22 cellular contexts compared by ENCODE assay signal in genomic region chr4:152531479-152531878, GRCh38. TPM values are rescaled to one million over a fixed set of nuclear protein-coding genes. Genes with fewer than 3 reads are reported as not detected.
DNase-seq lines count a peak whose midpoint lies in the region; ATAC-seq, FAIRE-seq and TF ChIP-seq lines count a peak whose summit lies in the region.
"Had no signal": no experiment of that assay in that cellular context is flagged by ENCODE, and none has a peak within 500 bp of the region (broad histone marks: within the 10 kb centered on the region; RNA-seq: fewer than 3 reads in every experiment).

No MANE protein-coding gene starts in this region.

- SMC1A ChIA-PET in GM12878 (lab: Charles Lee; ENCODE audit: uncharacterized antibody, unreplicated experiment) = interaction anchor here (1.0 to 12.6 kb wide), 13 partner anchors 8 to 199 kb away, joined by 3 to 231 read pairs (median 13); no protein-coding TSS in a partner anchor

- H3K79me2 ChIP-seq in DND-41 (ENCODE audit: insufficient read depth, low read length) = peaks cover 94% of the 10 kb centered on the region
- peaks cover 90% of the 10 kb centered on the region for H3K79me2 ChIP-seq in Loucy (ENCODE audit: insufficient read depth, low read length)
- H3K79me2 ChIP-seq in GM12878 (ENCODE audit: control insufficient read depth, insufficient read depth, low read length) = peaks cover 96% of the 10 kb centered on the region

- peak overlapping the region; percentile 50 for H3K27ac Mint-ChIP-seq in stimulated activated effector memory CD8-positive, alpha-beta T cell treated with anti-CD3 and anti-CD28 coated beads, Interleukin-12 subunit alpha, Interleukin-12 subunit beta, amount 100 ng/mL, for 72 hours
- H3K27ac Mint-ChIP-seq: activated CD4-positive, alpha-beta T cell treated with anti-CD3 and anti-CD28 coated beads, Interleukin-2, amount 10 ng/mL, durations not matched to agents 7 days and 5 days; brain had no signal

- H3K4me3 ChIP-seq in DND-41 (ENCODE audit: low read depth in 1 of 2, low read length in 2 of 2) (no peak overlapping the region), Loucy (ENCODE audit: low read length, poor library complexity, severe bottlenecking) (peak overlapping the region; percentile 82), GM12878 (peak overlapping the region; percentile 92), ovary (no peak overlapping the region)
- H3K4me3 ChIP-seq: MG63, thyroid gland had no signal

- H3K27ac ChIP-seq in DND-41 (ENCODE audit: low read length) (no peak overlapping the region), GM12878 (ENCODE audit: control insufficient read depth, insufficient read depth) (peak overlapping the region; percentile 35), ovary (no peak overlapping the region)
- H3K27ac ChIP-seq: C4-2B, thyroid gland had no signal

- H3K4me3 Mint-ChIP-seq in stimulated activated effector memory CD8-positive, alpha-beta T cell treated with anti-CD3 and anti-CD28 coated beads, Interleukin-12 subunit alpha, Interleukin-12 subunit beta, amount 100 ng/mL, for 72 hours = no peak overlapping the region
- H3K4me3 Mint-ChIP-seq: activated CD4-positive, alpha-beta T cell treated with anti-CD3 and anti-CD28 coated beads, Interleukin-2, amount 10 ng/mL, durations not matched to agents 7 days and 5 days had no signal

- H3K4me1 Mint-ChIP-seq in stimulated activated effector memory CD8-positive, alpha-beta T cell treated with anti-CD3 and anti-CD28 coated beads, Interleukin-12 subunit alpha, Interleukin-12 subunit beta, amount 100 ng/mL, for 72 hours = peaks cover 43% of the 10 kb centered on the region

- peaks cover 8% of the 10 kb centered on the region for H3K36me3 ChIP-seq in DND-41 (ENCODE audit: insufficient read depth, low read length)
- H3K36me3 ChIP-seq in Loucy (ENCODE audit: insufficient read depth, low read length) = no peaks in the 10 kb centered on the region
- H3K36me3 ChIP-seq in GM12878 (ENCODE audit: control insufficient read depth in 2 of 2, insufficient read depth in 2 of 2, low read length in 1 of 2) = peaks cover 0 to 12% of the 10 kb centered on the region in 2 experiments; a peak in 2 of 4 replicates
- no peaks in the 10 kb centered on the region for H3K36me3 ChIP-seq in ovary
- H3K36me3 ChIP-seq: MG63, thyroid gland had no signal

- CTCF ChIA-PET in GM12878 (lab: Yijun Ruan, JAX) = interaction anchor here (0.7 to 11.6 kb wide), 12 partner anchors 8 to 815 kb away, joined by 3 to 146 read pairs (median 6); no protein-coding TSS in a partner anchor

- intact Hi-C loops in GM12878 (cut with micrococcal nuclease; ENCODE audit: unreplicated experiment) = no loop called here
- intact Hi-C loops in ovary (cut with DNase I) = no loop called here

- TF ChIP-seq EP300 in GM12878 (IDR thresholded peaks at IDR 0.05; ENCODE audit: borderline replicate concordance in 1 of 2, control insufficient read depth in 1 of 2, low read depth in 2 of 2, low read length in 2 of 2) = peak; percentile 43 to 48; a peak in 1 of 4 replicates
- no peak for TF ChIP-seq EP300 in ovary (IDR thresholded peaks at IDR 0.05)

- RAD21 ChIA-PET in GM12878 (lab: Charles Lee; ENCODE audit: unreplicated experiment) = interaction anchor here (0.7 to 11.7 kb wide), 15 partner anchors 9 to 168 kb away, joined by 3 to 224 read pairs (median 6); no protein-coding TSS in a partner anchor

- no peaks in the 10 kb centered on the region for H3F3A ChIP-seq in Loucy (ENCODE audit: low read depth)

- TF ChIP-seq RAD21 in GM12878 (IDR thresholded peaks at IDR 0.05; ENCODE audit: insufficient read depth, low read depth, low read length) = no peak

- no peak overlapping the region for H2AFZ ChIP-seq in DND-41 (ENCODE audit: low read depth, low read length)
- H2AFZ ChIP-seq in Loucy (ENCODE audit: low read length) = no peak overlapping the region
- no peak overlapping the region for H2AFZ ChIP-seq in GM12878 (ENCODE audit: control insufficient read depth, low read depth, low read length)

- WGBS in GM12878 (ENCODE audit: insufficient coverage, insufficient replicate concordance, low lambda C conversion rate, missing lambda C conversion rate) = 31% methylated on average over 3 of the region's 3 CpGs
- WGBS in ovary, 3 donors = 75 to 82% (median 80%) methylated on average over 3 of the region's 3 CpGs

- ATAC-seq in DND-41 (ENCODE audit: insufficient read depth, low read depth) (no peak), GM12878 (no peak)
- ATAC-seq in stimulated activated effector memory CD8-positive, alpha-beta T cell treated with anti-CD3 and anti-CD28 coated beads, Interleukin-12 subunit alpha, Interleukin-12 subunit beta, amount 100 ng/mL, for 72 hours = no peak
- ATAC-seq: activated T-cell treated with anti-CD3 and anti-CD28 coated beads, Interleukin-2, amount 50 U/mL, for 4 hours; HCT116; left ventricle myocardium superior; PC-3; stimulated activated naive CD8-positive, alpha-beta T cell treated with anti-CD3 and anti-CD28 coated beads, Interleukin-15, amount 100 ng/mL, for 72 hours had no signal

- peaks cover 38% of the 10 kb centered on the region for H3K36me3 Mint-ChIP-seq in stimulated activated effector memory CD8-positive, alpha-beta T cell treated with anti-CD3 and anti-CD28 coated beads, Interleukin-12 subunit alpha, Interleukin-12 subunit beta, amount 100 ng/mL, for 72 hours
- H3K36me3 Mint-ChIP-seq: brain, naive B cell had no signal

- POLR2A ChIA-PET in GM12878 (lab: Charles Lee) = interaction anchor here (0.6 to 11.2 kb wide), 13 partner anchors 8 to 321 kb away, joined by 3 to 228 read pairs (median 4); no protein-coding TSS in a partner anchor

- peaks cover 26% of the 10 kb centered on the region for H3K4me1 ChIP-seq in DND-41 (ENCODE audit: insufficient read depth, low read length)
- H3K4me1 ChIP-seq in Loucy (ENCODE audit: insufficient read depth, low read length, poor library complexity, severe bottlenecking) = peaks cover 61% of the 10 kb centered on the region
- peaks cover 13% of the 10 kb centered on the region; the same call in 1 of the 2 replicates for H3K4me1 ChIP-seq in GM12878 (ENCODE audit: control insufficient read depth, insufficient read depth, low read length)
- H3K4me1 ChIP-seq in ovary (ENCODE audit: insufficient read depth) = peaks cover 1% of the 10 kb centered on the region

- DNase-seq in DND-41 = no peak
- no peak for DNase-seq in GM12878 (ENCODE audit: low read depth, low spot score)
- DNase-seq in stimulated activated effector memory CD8-positive, alpha-beta T cell treated with anti-CD3 and anti-CD28 coated beads, Interleukin-12 subunit alpha, Interleukin-12 subunit beta, amount 100 ng/mL, for 72 hours (ENCODE audit: low spot score in 2 of 2) = no peak
- no peak for DNase-seq in DMS114 treated with DMSO at 0.1 percent for 48 hours (lab: John Stamatoyannopoulos, UW; ENCODE audit: unreplicated experiment)
- no peak for DNase-seq in ovary
- no peak for DNase-seq in kidney glomerular epithelial cell (lab: John Stamatoyannopoulos, UW)
- DNase-seq: activated CD4-positive, alpha-beta T cell treated with anti-CD3 and anti-CD28 coated beads, Interleukin-2, amount 10 ng/mL, durations not matched to agents 7 days and 5 days; activated naive CD4-positive, alpha-beta T cell; activated T-cell treated with anti-CD3 and anti-CD28 coated beads, Interleukin-2, amount 50 U/mL, for 4 hours; effector CD4-positive, alpha-beta T cell; islet precursor cell; left ventricle myocardium superior; MG63; naive B cell; NCI-H748 treated with DMSO at 0.1 percent for 48 hours; PC-3; stimulated activated naive CD8-positive, alpha-beta T cell treated with anti-CD3 and anti-CD28 coated beads, Interleukin-15, amount 100 ng/mL, for 72 hours; thyroid gland had no signal

- H3K27me3 ChIP-seq in DND-41 (ENCODE audit: insufficient read depth, low read length, poor library complexity) = no peaks in the 10 kb centered on the region
- H3K27me3 ChIP-seq in Loucy (ENCODE audit: insufficient read depth, low read length, poor library complexity, severe bottlenecking) = no peaks in the 10 kb centered on the region
- H3K27me3 ChIP-seq in GM12878 (replicated peaks in 1 of 2; ENCODE audit: control insufficient read depth in 2 of 2, insufficient read depth in 2 of 2, low read length in 1 of 2) = no peaks in the 10 kb centered on the region
- no peaks in the 10 kb centered on the region for H3K27me3 ChIP-seq in ovary
- H3K27me3 ChIP-seq: MG63, thyroid gland had no signal

- BruUV-seq in GM12878 (replicated peaks; lab: Mats Ljungman, UMichigan) = no TSS peak

- no peak for FAIRE-seq in GM12878 (lab: Jason Lieb, UNC)

- H3K9me3 ChIP-seq in DND-41 (ENCODE audit: insufficient read depth, low read length, severe bottlenecking) = no peaks in the 10 kb centered on the region
- no peaks in the 10 kb centered on the region for H3K9me3 ChIP-seq in Loucy (ENCODE audit: insufficient read depth, low read depth, low read length)
- H3K9me3 ChIP-seq in GM12878 (replicated peaks; ENCODE audit: control insufficient read depth, insufficient read depth, low read length) = no peaks in the 10 kb centered on the region
- H3K9me3 ChIP-seq in ovary = no peaks in the 10 kb centered on the region
- H3K9me3 ChIP-seq: MG63, thyroid gland had no signal

- no peaks in the 10 kb centered on the region for H3K9me3 Mint-ChIP-seq in stimulated activated effector memory CD8-positive, alpha-beta T cell treated with anti-CD3 and anti-CD28 coated beads, Interleukin-12 subunit alpha, Interleukin-12 subunit beta, amount 100 ng/mL, for 72 hours
- H3K9me3 Mint-ChIP-seq: activated CD4-positive, alpha-beta T cell treated with anti-CD3 and anti-CD28 coated beads, Interleukin-2, amount 10 ng/mL, durations not matched to agents 7 days and 5 days; activated T-cell treated with anti-CD3 and anti-CD28 coated beads, Interleukin-2, amount 50 U/mL, for 4 hours; brain; naive B cell; stimulated activated naive CD8-positive, alpha-beta T cell treated with anti-CD3 and anti-CD28 coated beads, Interleukin-15, amount 100 ng/mL, for 72 hours had no signal

- H3K4me2 ChIP-seq in DND-41 (ENCODE audit: insufficient read depth, low read length) (peak overlapping the region; percentile 43; the same call in 1 of the 2 replicates), Loucy (ENCODE audit: low read depth, low read length, poor library complexity, severe bottlenecking) (peak overlapping the region; percentile 87), GM12878 (ENCODE audit: control insufficient read depth, insufficient read depth) (peak overlapping the region; percentile 80)

- H4K20me1 ChIP-seq in DND-41 (ENCODE audit: insufficient read depth, low read length) = peaks cover 34% of the 10 kb centered on the region
- H4K20me1 ChIP-seq in Loucy (ENCODE audit: insufficient read depth, low read length, poor library complexity, severe bottlenecking) = peaks cover 66% of the 10 kb centered on the region
- no peaks in the 10 kb centered on the region for H4K20me1 ChIP-seq in GM12878 (ENCODE audit: control insufficient read depth, insufficient read depth)

- no peaks in the 10 kb centered on the region for H3K9me2 ChIP-seq in Loucy (replicated peaks; ENCODE audit: low read depth, low read length)

- TF ChIP-seq CTCF in DND-41 (IDR thresholded peaks at IDR 0.05; ENCODE audit: borderline replicate concordance, extremely low read depth, low read length, poor library complexity, severe bottlenecking) (no peak), Loucy (conservative IDR thresholded peaks at IDR 0.05; ENCODE audit: low read length) (no peak), GM12878 (IDR thresholded peaks at IDR 0.05 in 2 of 3, conservative IDR thresholded peaks at IDR 0.05 in 1 of 3; ENCODE audit: control insufficient read depth in 2 of 3, extremely low read depth in 1 of 3, insufficient read depth in 1 of 3, low read depth in 3 of 3, low read length in 3 of 3) (no peak), ovary (IDR thresholded peaks at IDR 0.05) (no peak)

- H3K9ac ChIP-seq in DND-41 (ENCODE audit: low read depth, low read length) (no peak overlapping the region), Loucy (ENCODE audit: low read depth, low read length, poor library complexity, severe bottlenecking) (peak overlapping the region; percentile 79), GM12878 (ENCODE audit: control insufficient read depth, insufficient read depth, low read length) (no peak overlapping the region)

- in situ Hi-C loops in GM12878 (cut with MboI) = no loop called here

- TF ChIP-seq POLR2A in GM12878 (IDR thresholded peaks at IDR 0.05; ENCODE audit: low read depth, low read length) (no peak), ovary (IDR thresholded peaks at IDR 0.05) (no peak)

RNA-seq across cellular contexts. Expression of gene FBXW7, which starts 4.4 kb away (rescaled TPM):
- 401 and 420 TPM in 2 replicates for total RNA-seq in GM12878 (2013; cell fraction: nucleolus; rRNA removed)
- total RNA-seq in GM12878 (2014; rRNA removed) (56.4 and 73.7 TPM in 2 replicates), GM12878 (2014; rRNA removed; fragmentation: Illumina TruSeq; extraction: Trizol) (118 and 122 TPM in 2 replicates), GM12878 (2021) (60.4 and 61.3 TPM in 2 replicates), ovary (10 to 100 TPM; 31.3 to 66.8 (median 43.4) TPM)
- polyA plus RNA-seq in GM12878 (2011; ENCODE audit: low read depth) = 43.9 TPM
- polyA plus RNA-seq in GM12878 (2011; rRNA removed) (51.9 and 67.4 TPM in 2 replicates), GM12878 (2014; fragmentation: Illumina TruSeq; extraction: Trizol) (55.8 and 82.0 TPM in 2 replicates), GM12878 (2014; fragmentation: Nextera tagmentation; extraction: Ambion mirVana) (10 to 100 TPM; 40.2 to 42.5 TPM), GM12878 (2014; rRNA removed) (34.6 and 42.0 TPM in 2 replicates), GM12878 (2016; fragmentation: Nextera tagmentation; extraction: Ambion mirVana) (10 to 100 TPM; 35.8 to 37.4 TPM), ovary (10 to 100 TPM in 1 of 2 donors, 1 to 10 TPM in 1; 9.1 to 17.1 TPM)
- polyA plus RNA-seq in GM12878 (2011; cell fraction: cytosol; rRNA removed) = 14.5 and 19.1 TPM in 2 replicates
- 95.0 and 104 TPM in 2 replicates for polyA plus RNA-seq in GM12878 (2011; cell fraction: nucleus; rRNA removed)
- polyA plus RNA-seq in GM12878 (2012) = 48.5 and 61.3 TPM in 2 replicates
- polyA minus RNA-seq in GM12878 (2011; rRNA and poly(A)+ RNA removed) = 87.7 and 134 TPM in 2 replicates
- polyA minus RNA-seq in GM12878 (2011; cell fraction: cytosol; rRNA and poly(A)+ RNA removed) = 21.4 and 22.9 TPM in 2 replicates
- polyA minus RNA-seq in GM12878 (2011; cell fraction: nucleus; rRNA and poly(A)+ RNA removed) = 101 and 142 TPM in 2 replicates

Comparison
In these comparisons a context has a peak if more than half of its experiments do, and no peak if none do; other contexts are left out.
1. H3K4me3 ChIP-seq: peak in Loucy (single experiment) and GM12878 (single experiment); none in DND-41 (0 of 2) and ovary (single experiment).
2. Peak in every context shown above with its lines, with median percentiles within 50 percentile points of each other: H3K4me2 ChIP-seq.